In genomic region chr6:29696147-29697129, GRCh38 we compare ENCODE assay signal across 9 cellular contexts. TPM values are rescaled to one million over a fixed set of nuclear protein-coding genes. Genes with fewer than 3 reads are reported as not detected.
DNase-seq lines count a peak whose midpoint lies in the region; ATAC-seq, FAIRE-seq and TF ChIP-seq lines count a peak whose summit lies in the region.
"Had no signal": no experiment of that assay in that cellular context is flagged by ENCODE, and none has a peak within 500 bp of the region (broad histone marks: within the 10 kb centered on the region; RNA-seq: fewer than 3 reads in every experiment).

No MANE protein-coding gene starts in this region.

- no peak for TF ChIP-seq POLR2A in H54 (IDR thresholded peaks at IDR 0.05; ENCODE audit: low read depth, low read length)

- no peaks in the 10 kb centered on the region; the same call in none of the 2 replicates for H3K27me3 Mint-ChIP-seq in WTC11 (ENCODE audit: low read depth)
- H3K27me3 Mint-ChIP-seq in activated naive CD8-positive, alpha-beta T cell treated with anti-CD3 and anti-CD28 coated beads for 36 hours: peaks cover 4% of the 10 kb centered on the region

- no peaks in the 10 kb centered on the region for H3K27me3 ChIP-seq in BJ (ENCODE audit: control insufficient read depth, insufficient read depth, low read length)
- H3K27me3 ChIP-seq in H7 (ENCODE audit: control insufficient read depth, insufficient read depth, low read length): no peaks in the 10 kb centered on the region
- no peaks in the 10 kb centered on the region for H3K27me3 ChIP-seq in kidney epithelial cell (ENCODE audit: control insufficient read depth, insufficient read depth, low read length)

- POLR2A ChIA-PET in BJ (lab: Charles Lee) (interaction anchor here (0.6 kb wide), 1 partner anchor 587 kb away, joined by 3 read pairs; no protein-coding TSS in a partner anchor), WTC11 (lab: Charles Lee) (interaction anchor here (0.6 to 1.7 kb wide), 3 partner anchors 47 to 96 kb away, joined by 3 to 8 read pairs (median 4); no protein-coding TSS in a partner anchor)

- CTCF ChIA-PET in BJ (lab: Yijun Ruan, JAX) (interaction anchor here (0.6 to 4.1 kb wide), 15 partner anchors 8 to 317 kb away, joined by 3 to 34 read pairs (median 3); no protein-coding TSS in a partner anchor), WTC11 (lab: Charles Lee) (interaction anchor here (0.5 to 11.6 kb wide), 37 partner anchors 9 to 1066 kb away, joined by 3 to 531 read pairs (median 6); partner anchors contain the start of genes GABBR1 and MOG)

- H3K36me3 Mint-ChIP-seq in WTC11: peaks cover 8% of the 10 kb centered on the region
- H3K36me3 Mint-ChIP-seq in activated naive CD8-positive, alpha-beta T cell treated with anti-CD3 and anti-CD28 coated beads for 36 hours: no peaks in the 10 kb centered on the region

- TF ChIP-seq CTCF in BJ (IDR thresholded peaks at IDR 0.05; ENCODE audit: insufficient read depth, low read depth, low read length) (peak; percentile 59), WTC11 (IDR thresholded peaks at IDR 0.05) (no peak), kidney epithelial cell (IDR thresholded peaks at IDR 0.05; ENCODE audit: insufficient read depth, low read length, poor library complexity, severe bottlenecking) (peak; percentile 60)

- FAIRE-seq in GM19239 (lab: Jason Lieb, UNC): no peak
- FAIRE-seq in H54 (lab: Jason Lieb, UNC): no peak

- H3K36me3 ChIP-seq in BJ (ENCODE audit: control insufficient read depth, insufficient read depth, low read length) (no peaks in the 10 kb centered on the region), H7 (replicated peaks; ENCODE audit: control insufficient read depth, insufficient read depth, low read length) (no peaks in the 10 kb centered on the region), kidney epithelial cell (ENCODE audit: control insufficient read depth, insufficient read depth, low read length) (no peaks in the 10 kb centered on the region)

- ATAC-seq in WTC11: peak; percentile 86

- no peak overlapping the region for H3K4me3 Mint-ChIP-seq in WTC11
- H3K4me3 Mint-ChIP-seq in activated naive CD8-positive, alpha-beta T cell treated with anti-CD3 and anti-CD28 coated beads for 36 hours: no peak overlapping the region

- DNase-seq in BJ (ENCODE audit: low read depth): no peak
- peak; percentile 75 for DNase-seq in H7
- DNase-seq in WTC11 (ENCODE audit: low spot score): peak; percentile 57
- no peak for DNase-seq in kidney epithelial cell (ENCODE audit: low read depth)
- no peak for DNase-seq in GM19239 (ENCODE audit: insufficient read length, low spot score)
- no peak for DNase-seq in activated naive CD8-positive, alpha-beta T cell treated with anti-CD3 and anti-CD28 coated beads for 36 hours
- no peak for DNase-seq in H54 (ENCODE audit: insufficient read length, low spot score)
- DNase-seq in stimulated activated CD4-positive, alpha-beta T cell treated with anti-CD3 and anti-CD28 coated beads, Interleukin-2, amount 100 ng/mL, for 48 hours: no peak
- DNase-seq: NCI-H774 had no signal

- H3K27ac Mint-ChIP-seq in WTC11: no peak overlapping the region
- H3K27ac Mint-ChIP-seq in activated naive CD8-positive, alpha-beta T cell treated with anti-CD3 and anti-CD28 coated beads for 36 hours: no peak overlapping the region

- H3K4me3 ChIP-seq in BJ (ENCODE audit: low read depth, low read length) (no peak overlapping the region), H7 (ENCODE audit: insufficient read depth, low read depth, low read length) (no peak overlapping the region), kidney epithelial cell (ENCODE audit: low read depth, low read length) (no peak overlapping the region)

- H3K4me1 Mint-ChIP-seq in WTC11: peaks cover 15% of the 10 kb centered on the region
- H3K4me1 Mint-ChIP-seq in activated naive CD8-positive, alpha-beta T cell treated with anti-CD3 and anti-CD28 coated beads for 36 hours: no peaks in the 10 kb centered on the region

- peaks cover 10% of the 10 kb centered on the region for H3K9me3 Mint-ChIP-seq in WTC11
- peaks cover 10% of the 10 kb centered on the region for H3K9me3 Mint-ChIP-seq in activated naive CD8-positive, alpha-beta T cell treated with anti-CD3 and anti-CD28 coated beads for 36 hours

TF ChIP-seq in WTC11, 78 proteins besides CTCF, POLR2A, EP300 and RAD21:
- no peak for TF ChIP-seq GRHL2 (CRISPR knock-in tag; IDR thresholded peaks at IDR 0.05; ENCODE audit: insufficient replicate concordance, severe bottlenecking)
- TF ChIP-seq CDX4 (CRISPR knock-in tag; IDR thresholded peaks at IDR 0.05; ENCODE audit: borderline replicate concordance): no peak
- no peak for TF ChIP-seq ZNF396 (CRISPR knock-in tag; IDR thresholded peaks at IDR 0.05; ENCODE audit: borderline replicate concordance)
- no peak for TF ChIP-seq CREB1 (CRISPR knock-in tag; IDR thresholded peaks at IDR 0.05)
- no peak for TF ChIP-seq CBFB (CRISPR knock-in tag; IDR thresholded peaks at IDR 0.05; ENCODE audit: low read depth)

RNA-seq across cellular contexts. Expression of gene ZFP57, which starts 15.5 kb away (rescaled TPM):
- 0.27 and 0.32 TPM in 2 replicates for polyA plus RNA-seq in BJ (2011; rRNA removed)
- 0.47 TPM in 1 of 2 replicates, not detected in the other for polyA minus RNA-seq in BJ (2011; rRNA and poly(A)+ RNA removed)
- 0.10 and 0.74 TPM in 2 replicates for total RNA-seq in H7 (2014; rRNA removed; shearing (Covaris generic))
- total RNA-seq in WTC11 (2021): 6.0 to 6.4 TPM (median 6.2 TPM) in 3 replicates
- total RNA-seq in kidney epithelial cell: 0.07 and 0.08 TPM in 2 replicates
- 10 to 100 TPM; 10.6 to 11.5 TPM for total RNA-seq in activated naive CD8-positive, alpha-beta T cell treated with anti-CD3 and anti-CD28 coated beads for 36 hours

RNA-seq across cellular contexts. Expression of gene HLA-F, which starts 26.8 kb away (rescaled TPM):
- polyA plus RNA-seq in BJ (2011; rRNA removed): 19.3 and 30.7 TPM in 2 replicates
- polyA minus RNA-seq in BJ (2011; rRNA and poly(A)+ RNA removed): 10.2 and 11.0 TPM in 2 replicates
- total RNA-seq in H7 (2014; rRNA removed; shearing (Covaris generic)): 3.6 and 3.8 TPM in 2 replicates
- total RNA-seq in WTC11 (2021) (7.5 to 11.8 TPM (median 11.2 TPM) in 3 replicates), kidney epithelial cell (9.0 TPM in 2 replicates)
- 100 to 1,000 TPM; 178 to 181 TPM for total RNA-seq in activated naive CD8-positive, alpha-beta T cell treated with anti-CD3 and anti-CD28 coated beads for 36 hours

RNA-seq across cellular contexts. Expression of gene MOG, which starts 39.5 kb away (rescaled TPM):
- not detected in 2 replicates for polyA plus RNA-seq in BJ (2011; rRNA removed)
- polyA minus RNA-seq in BJ (2011; rRNA and poly(A)+ RNA removed): not detected in 2 replicates
- 1.4 and 2.0 TPM in 2 replicates for total RNA-seq in H7 (2014; rRNA removed; shearing (Covaris generic))
- 0.55 to 1.2 TPM (median 0.57 TPM) in 3 replicates for total RNA-seq in WTC11 (2021)
- total RNA-seq in kidney epithelial cell: not detected in 2 replicates
- not detected for total RNA-seq in activated naive CD8-positive, alpha-beta T cell treated with anti-CD3 and anti-CD28 coated beads for 36 hours

Comparison
In these comparisons a context has a peak if more than half of its experiments do, and no peak if none do; other contexts are left out.
1. DNase-seq: peak in H7 (single experiment) and WTC11 (single experiment); none in BJ (single experiment), kidney epithelial cell (single experiment), GM19239 (single experiment), activated naive CD8-positive, alpha-beta T cell treated with anti-CD3 and anti-CD28 coated beads for 36 hours (single experiment), H54 (single experiment) and stimulated activated CD4-positive, alpha-beta T cell treated with anti-CD3 and anti-CD28 coated beads, Interleukin-2, amount 100 ng/mL, for 48 hours (0 of 2).
2. RNA of gene HLA-F, which starts 26.8 kb away (total RNA-seq): 178 to 181 TPM in activated naive CD8-positive, alpha-beta T cell treated with anti-CD3 and anti-CD28 coated beads for 36 hours; 9.0 TPM in kidney epithelial cell, 7.5 to 11.8 TPM in WTC11 and 3.6 to 3.8 TPM in H7; every median in the first group is over 10 times any median in the second.